In genomic region chr4:182145360-182145905, GRCh38 we compare ENCODE assay signal across 10 cellular contexts.
DNase-seq lines count a peak whose midpoint lies in the region; ATAC-seq, FAIRE-seq and TF ChIP-seq lines count a peak whose summit lies in the region.
"Had no signal": no experiment of that assay in that cellular context is flagged by ENCODE, and none has a peak within 500 bp of the region (broad histone marks: within the 10 kb centered on the region; RNA-seq: fewer than 3 reads in every experiment).

No MANE protein-coding gene starts in this region.

- H3K27me3 ChIP-seq in adipocyte (replicated peaks; ENCODE audit: control insufficient read depth, insufficient read depth, low read length), result no peaks in the 10 kb centered on the region

- TF ChIP-seq CTCF in AG04449 (IDR thresholded peaks at IDR 0.05; ENCODE audit: insufficient read depth, low read length, missing control alignments), result no peak

- DNase-seq in AG04449 (ENCODE audit: low read depth, low spot score) (no peak), H54 (ENCODE audit: insufficient read length, low spot score) (no peak), adipocyte (ENCODE audit: low read depth) (no peak), 8988T (no peak), ureter (ENCODE audit: low spot score) (no peak)
- DNase-seq in activated effector memory CD4-positive, alpha-beta T cell treated with anti-CD3 and anti-CD28 coated beads, Interleukin-2, amount 50 U/mL, for 16 hours, result no peak

- POLR2A ChIA-PET in AG04449 (lab: Yijun Ruan, JAX), result interaction anchor here (0.5 to 0.6 kb wide), 2 partner anchors 303 to 474 kb away, joined by 3 read pairs; no protein-coding TSS in a partner anchor

- H3K9me3 ChIP-seq in adipocyte (ENCODE audit: control insufficient read depth, low read length) (no peaks in the 10 kb centered on the region), mesodermal cell (ENCODE audit: control insufficient read depth, low read length) (no peaks in the 10 kb centered on the region)
- H3K9me3 ChIP-seq: upper lobe of left lung had no signal

- 0 to 9% methylated on average over 1 to 5 of the region's 11 CpGs for WGBS in mesodermal cell (ENCODE audit: insufficient coverage in 2 of 2), 2 experiments

- peak; percentile 38 for FAIRE-seq in H54 (lab: Jason Lieb, UNC)
- FAIRE-seq: K562 had no signal

- H3K27ac ChIP-seq in mesodermal cell (ENCODE audit: low read depth, low read length, severe bottlenecking), result peak overlapping the region; percentile 77
- H3K27ac ChIP-seq: upper lobe of left lung had no signal

- H3K4me3 ChIP-seq in AG04449 (ENCODE audit: low read depth, low read length), result peak overlapping the region; percentile 78
- peak overlapping the region; percentile 89 for H3K4me3 ChIP-seq in adipocyte (ENCODE audit: low read length)
- peak overlapping the region; percentile 70 for H3K4me3 ChIP-seq in mesodermal cell (ENCODE audit: extremely low read depth, insufficient read depth, low read length, poor library complexity, severe bottlenecking)
- H3K4me3 ChIP-seq: K562 had no signal

- no peak for ATAC-seq in HG02610 (IDR thresholded peaks at IDR 0.05; ENCODE audit: unreplicated experiment)
- ATAC-seq: K562 had no signal

- peaks cover 17% of the 10 kb centered on the region for H3K4me1 ChIP-seq in adipocyte (ENCODE audit: control insufficient read depth, insufficient read depth, low read length)
- peaks cover 12% of the 10 kb centered on the region for H3K4me1 ChIP-seq in mesodermal cell (ENCODE audit: control insufficient read depth, insufficient read depth, low read length, poor library complexity, severe bottlenecking)

- no peak for TF ChIP-seq POLR2A in H54 (IDR thresholded peaks at IDR 0.05; ENCODE audit: low read depth, low read length)

- CTCF ChIA-PET in AG04449 (lab: Yijun Ruan, JAX), result no interaction called here

- peak overlapping the region; percentile 87 for H3K9ac ChIP-seq in adipocyte (ENCODE audit: low read length)

- H3K36me3 ChIP-seq in adipocyte (ENCODE audit: control insufficient read depth, insufficient read depth, low read length, severe bottlenecking), result no peaks in the 10 kb centered on the region
- peaks cover 5% of the 10 kb centered on the region for H3K36me3 ChIP-seq in mesodermal cell (ENCODE audit: control insufficient read depth, insufficient read depth, low read length)
- H3K36me3 ChIP-seq: upper lobe of left lung had no signal
